Comparison of ENCODE assay signal across 1 cellular context in the genomic region with DNA sequence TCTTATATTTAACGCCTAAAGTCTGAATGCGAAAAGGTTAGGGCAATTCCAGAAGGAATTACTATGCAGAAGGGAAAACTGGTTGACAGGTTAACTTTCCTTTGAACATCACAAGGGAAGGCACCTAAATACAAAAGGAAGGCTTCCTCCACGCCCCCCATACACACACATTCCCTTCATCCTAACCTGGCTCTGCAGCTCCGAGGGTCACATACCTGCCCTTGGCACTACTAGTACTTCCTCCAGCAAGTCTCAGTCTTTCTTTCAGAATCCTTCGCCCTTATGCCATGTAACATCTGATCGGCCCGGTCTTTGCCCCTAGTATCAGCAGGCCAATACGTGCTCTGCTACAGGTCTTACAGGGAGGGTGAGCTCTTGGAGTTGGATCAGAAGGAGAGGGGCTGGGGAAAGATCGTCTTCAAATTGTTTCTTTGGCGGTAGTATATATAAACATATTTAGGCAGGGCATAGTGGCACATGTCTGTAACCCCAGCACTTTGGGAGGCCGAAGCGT.
A peak's percentile ranks its signal among the peaks of the same experiment; 100 is the strongest.
TF ChIP-seq lines count a peak whose summit lies in the region.

No MANE protein-coding gene starts in this region.

TF ChIP-seq in K562, 482 proteins besides CTCF, POLR2A, EP300 and RAD21 (continued from another document):
- TF ChIP-seq, protein P1, sequence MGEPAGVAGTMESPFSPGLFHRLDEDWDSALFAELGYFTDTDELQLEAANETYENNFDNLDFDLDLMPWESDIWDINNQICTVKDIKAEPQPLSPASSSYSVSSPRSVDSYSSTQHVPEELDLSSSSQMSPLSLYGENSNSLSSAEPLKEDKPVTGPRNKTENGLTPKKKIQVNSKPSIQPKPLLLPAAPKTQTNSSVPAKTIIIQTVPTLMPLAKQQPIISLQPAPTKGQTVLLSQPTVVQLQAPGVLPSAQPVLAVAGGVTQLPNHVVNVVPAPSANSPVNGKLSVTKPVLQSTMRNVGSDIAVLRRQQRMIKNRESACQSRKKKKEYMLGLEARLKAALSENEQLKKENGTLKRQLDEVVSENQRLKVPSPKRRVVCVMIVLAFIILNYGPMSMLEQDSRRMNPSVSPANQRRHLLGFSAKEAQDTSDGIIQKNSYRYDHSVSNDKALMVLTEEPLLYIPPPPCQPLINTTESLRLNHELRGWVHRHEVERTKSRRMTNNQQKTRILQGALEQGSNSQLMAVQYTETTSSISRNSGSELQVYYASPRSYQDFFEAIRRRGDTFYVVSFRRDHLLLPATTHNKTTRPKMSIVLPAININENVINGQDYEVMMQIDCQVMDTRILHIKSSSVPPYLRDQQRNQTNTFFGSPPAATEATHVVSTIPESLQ (CRISPR knock-in tag; IDR thresholded peaks at IDR 0.05) = 0 out of 2 replicates have a peak, but pooled peaks have one; percentile 51
- TF ChIP-seq FOXJ3 (CRISPR knock-in tag; IDR thresholded peaks at IDR 0.05) (no peak), ZNF589 (CRISPR knock-in tag; IDR thresholded peaks at IDR 0.05; ENCODE audit: low read depth) (0 out of 2 replicates have a peak, but pooled peaks have one; percentile 14), MTA2 (IDR thresholded peaks at IDR 0.05; ENCODE audit: low read depth) (no peak), GTF2F1 (IDR thresholded peaks at IDR 0.05; ENCODE audit: low read depth, low read length) (no peak), POLR2H (tag; IDR thresholded peaks at IDR 0.05; ENCODE audit: low read depth) (no peak), XRCC3 (IDR thresholded peaks at IDR 0.05) (no peak), MCM3 (IDR thresholded peaks at IDR 0.05) (no peak), MIER1 (IDR thresholded peaks at IDR 0.05; ENCODE audit: low read depth) (0 out of 2 replicates have a peak, but pooled peaks have one; percentile 11), BHLHE40 (IDR thresholded peaks at IDR 0.05; ENCODE audit: low read length) (no peak), ZC3H11A (IDR thresholded peaks at IDR 0.05; ENCODE audit: low read depth, low read length) (0 out of 2 replicates have a peak, but pooled peaks have one; percentile 7), CCAR2 (IDR thresholded peaks at IDR 0.05; ENCODE audit: low read depth, low read length) (no peak), CHD2 (IDR thresholded peaks at IDR 0.05; ENCODE audit: low read depth, low read length) (no peak), SIN3B (IDR thresholded peaks at IDR 0.05; ENCODE audit: low read depth) (0 out of 2 replicates have a peak, but pooled peaks have one; percentile 1), MYNN (IDR thresholded peaks at IDR 0.05) (no peak), MYNN (CRISPR knock-in tag; IDR thresholded peaks at IDR 0.05) (no peak)
- TF ChIP-seq, protein P2, sequence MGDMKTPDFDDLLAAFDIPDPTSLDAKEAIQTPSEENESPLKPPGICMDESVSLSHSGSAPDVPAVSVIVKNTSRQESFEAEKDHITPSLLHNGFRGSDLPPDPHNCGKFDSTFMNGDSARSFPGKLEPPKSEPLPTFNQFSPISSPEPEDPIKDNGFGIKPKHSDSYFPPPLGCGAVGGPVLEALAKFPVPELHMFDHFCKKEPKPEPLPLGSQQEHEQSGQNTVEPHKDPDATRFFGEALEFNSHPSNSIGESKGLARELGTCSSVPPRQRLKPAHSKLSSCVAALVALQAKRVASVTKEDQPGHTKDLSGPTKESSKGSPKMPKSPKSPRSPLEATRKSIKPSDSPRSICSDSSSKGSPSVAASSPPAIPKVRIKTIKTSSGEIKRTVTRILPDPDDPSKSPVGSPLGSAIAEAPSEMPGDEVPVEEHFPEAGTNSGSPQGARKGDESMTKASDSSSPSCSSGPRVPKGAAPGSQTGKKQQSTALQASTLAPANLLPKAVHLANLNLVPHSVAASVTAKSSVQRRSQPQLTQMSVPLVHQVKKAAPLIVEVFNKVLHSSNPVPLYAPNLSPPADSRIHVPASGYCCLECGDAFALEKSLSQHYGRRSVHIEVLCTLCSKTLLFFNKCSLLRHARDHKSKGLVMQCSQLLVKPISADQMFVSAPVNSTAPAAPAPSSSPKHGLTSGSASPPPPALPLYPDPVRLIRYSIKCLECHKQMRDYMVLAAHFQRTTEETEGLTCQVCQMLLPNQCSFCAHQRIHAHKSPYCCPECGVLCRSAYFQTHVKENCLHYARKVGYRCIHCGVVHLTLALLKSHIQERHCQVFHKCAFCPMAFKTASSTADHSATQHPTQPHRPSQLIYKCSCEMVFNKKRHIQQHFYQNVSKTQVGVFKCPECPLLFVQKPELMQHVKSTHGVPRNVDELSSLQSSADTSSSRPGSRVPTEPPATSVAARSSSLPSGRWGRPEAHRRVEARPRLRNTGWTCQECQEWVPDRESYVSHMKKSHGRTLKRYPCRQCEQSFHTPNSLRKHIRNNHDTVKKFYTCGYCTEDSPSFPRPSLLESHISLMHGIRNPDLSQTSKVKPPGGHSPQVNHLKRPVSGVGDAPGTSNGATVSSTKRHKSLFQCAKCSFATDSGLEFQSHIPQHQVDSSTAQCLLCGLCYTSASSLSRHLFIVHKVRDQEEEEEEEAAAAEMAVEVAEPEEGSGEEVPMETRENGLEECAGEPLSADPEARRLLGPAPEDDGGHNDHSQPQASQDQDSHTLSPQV (IDR thresholded peaks at IDR 0.05) = peak; percentile 49; the same call in 1 of the 2 replicates
- TF ChIP-seq, protein P3, sequence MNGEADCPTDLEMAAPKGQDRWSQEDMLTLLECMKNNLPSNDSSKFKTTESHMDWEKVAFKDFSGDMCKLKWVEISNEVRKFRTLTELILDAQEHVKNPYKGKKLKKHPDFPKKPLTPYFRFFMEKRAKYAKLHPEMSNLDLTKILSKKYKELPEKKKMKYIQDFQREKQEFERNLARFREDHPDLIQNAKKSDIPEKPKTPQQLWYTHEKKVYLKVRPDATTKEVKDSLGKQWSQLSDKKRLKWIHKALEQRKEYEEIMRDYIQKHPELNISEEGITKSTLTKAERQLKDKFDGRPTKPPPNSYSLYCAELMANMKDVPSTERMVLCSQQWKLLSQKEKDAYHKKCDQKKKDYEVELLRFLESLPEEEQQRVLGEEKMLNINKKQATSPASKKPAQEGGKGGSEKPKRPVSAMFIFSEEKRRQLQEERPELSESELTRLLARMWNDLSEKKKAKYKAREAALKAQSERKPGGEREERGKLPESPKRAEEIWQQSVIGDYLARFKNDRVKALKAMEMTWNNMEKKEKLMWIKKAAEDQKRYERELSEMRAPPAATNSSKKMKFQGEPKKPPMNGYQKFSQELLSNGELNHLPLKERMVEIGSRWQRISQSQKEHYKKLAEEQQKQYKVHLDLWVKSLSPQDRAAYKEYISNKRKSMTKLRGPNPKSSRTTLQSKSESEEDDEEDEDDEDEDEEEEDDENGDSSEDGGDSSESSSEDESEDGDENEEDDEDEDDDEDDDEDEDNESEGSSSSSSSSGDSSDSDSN (IDR thresholded peaks at IDR 0.05; ENCODE audit: borderline replicate concordance in 1 of 2, low read depth in 2 of 2, low read length in 2 of 2) = no peak
- TF ChIP-seq, protein P4, sequence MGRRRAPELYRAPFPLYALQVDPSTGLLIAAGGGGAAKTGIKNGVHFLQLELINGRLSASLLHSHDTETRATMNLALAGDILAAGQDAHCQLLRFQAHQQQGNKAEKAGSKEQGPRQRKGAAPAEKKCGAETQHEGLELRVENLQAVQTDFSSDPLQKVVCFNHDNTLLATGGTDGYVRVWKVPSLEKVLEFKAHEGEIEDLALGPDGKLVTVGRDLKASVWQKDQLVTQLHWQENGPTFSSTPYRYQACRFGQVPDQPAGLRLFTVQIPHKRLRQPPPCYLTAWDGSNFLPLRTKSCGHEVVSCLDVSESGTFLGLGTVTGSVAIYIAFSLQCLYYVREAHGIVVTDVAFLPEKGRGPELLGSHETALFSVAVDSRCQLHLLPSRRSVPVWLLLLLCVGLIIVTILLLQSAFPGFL (CRISPR knock-in tag; IDR thresholded peaks at IDR 0.05) = peak; percentile 89; the same call in 1 of the 2 replicates
- TF ChIP-seq, protein P5, sequence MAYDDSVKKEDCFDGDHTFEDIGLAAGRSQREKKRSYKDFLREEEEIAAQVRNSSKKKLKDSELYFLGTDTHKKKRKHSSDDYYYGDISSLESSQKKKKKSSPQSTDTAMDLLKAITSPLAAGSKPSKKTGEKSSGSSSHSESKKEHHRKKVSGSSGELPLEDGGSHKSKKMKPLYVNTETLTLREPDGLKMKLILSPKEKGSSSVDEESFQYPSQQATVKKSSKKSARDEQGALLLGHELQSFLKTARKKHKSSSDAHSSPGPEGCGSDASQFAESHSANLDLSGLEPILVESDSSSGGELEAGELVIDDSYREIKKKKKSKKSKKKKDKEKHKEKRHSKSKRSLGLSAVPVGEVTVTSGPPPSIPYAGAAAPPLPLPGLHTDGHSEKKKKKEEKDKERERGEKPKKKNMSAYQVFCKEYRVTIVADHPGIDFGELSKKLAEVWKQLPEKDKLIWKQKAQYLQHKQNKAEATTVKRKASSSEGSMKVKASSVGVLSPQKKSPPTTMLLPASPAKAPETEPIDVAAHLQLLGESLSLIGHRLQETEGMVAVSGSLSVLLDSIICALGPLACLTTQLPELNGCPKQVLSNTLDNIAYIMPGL (CRISPR knock-in tag; IDR thresholded peaks at IDR 0.05) = 0 out of 2 replicates have a peak, but pooled peaks have one; percentile 32
